1 cellular context compared by ENCODE assay signal in the genomic region with DNA sequence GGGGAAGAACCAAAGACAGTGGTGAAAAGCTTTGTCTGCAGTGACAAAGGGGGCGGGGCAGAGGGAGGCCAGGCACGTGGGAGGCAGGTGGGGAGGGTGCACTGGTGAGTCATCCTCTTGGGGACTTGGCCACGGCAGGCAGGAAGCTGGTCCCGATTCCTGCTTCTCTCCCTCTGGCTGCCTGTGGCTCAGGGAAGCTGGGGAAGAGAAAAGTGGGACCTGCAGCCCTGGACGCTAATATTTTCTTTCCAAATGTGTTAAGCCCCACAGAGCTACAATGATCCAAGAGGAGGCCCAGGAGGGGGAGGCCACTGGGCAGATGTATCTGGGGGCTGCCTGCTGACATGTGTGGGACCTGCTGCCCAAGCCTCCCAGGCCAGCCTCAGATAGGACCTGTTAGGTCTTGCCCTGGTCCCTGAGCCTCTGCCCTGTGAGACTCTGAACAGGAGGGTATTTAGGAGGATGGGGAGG.
TF ChIP-seq lines count a peak whose summit lies in the region.

No MANE protein-coding gene starts in this region.

TF ChIP-seq in K562, 482 proteins besides CTCF, POLR2A, EP300 and RAD21 (continued from another document and continues in another):
- no peak for TF ChIP-seq CREB3L1 (IDR thresholded peaks at IDR 0.05; ENCODE audit: borderline replicate concordance, low read depth)
- TF ChIP-seq, protein P1, sequence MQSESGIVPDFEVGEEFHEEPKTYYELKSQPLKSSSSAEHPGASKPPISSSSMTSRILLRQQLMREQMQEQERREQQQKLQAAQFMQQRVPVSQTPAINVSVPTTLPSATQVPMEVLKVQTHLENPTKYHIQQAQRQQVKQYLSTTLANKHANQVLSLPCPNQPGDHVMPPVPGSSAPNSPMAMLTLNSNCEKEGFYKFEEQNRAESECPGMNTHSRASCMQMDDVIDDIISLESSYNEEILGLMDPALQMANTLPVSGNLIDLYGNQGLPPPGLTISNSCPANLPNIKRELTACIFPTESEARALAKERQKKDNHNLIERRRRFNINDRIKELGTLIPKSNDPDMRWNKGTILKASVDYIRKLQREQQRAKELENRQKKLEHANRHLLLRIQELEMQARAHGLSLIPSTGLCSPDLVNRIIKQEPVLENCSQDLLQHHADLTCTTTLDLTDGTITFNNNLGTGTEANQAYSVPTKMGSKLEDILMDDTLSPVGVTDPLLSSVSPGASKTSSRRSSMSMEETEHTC (IDR thresholded peaks at IDR 0.05) = 0 out of 2 replicates have a peak, but pooled peaks have one; percentile 36
- peak; percentile 72; the same call in 1 of the 2 replicates for TF ChIP-seq SOX6 (IDR thresholded peaks at IDR 0.05)
- TF ChIP-seq, protein P2, sequence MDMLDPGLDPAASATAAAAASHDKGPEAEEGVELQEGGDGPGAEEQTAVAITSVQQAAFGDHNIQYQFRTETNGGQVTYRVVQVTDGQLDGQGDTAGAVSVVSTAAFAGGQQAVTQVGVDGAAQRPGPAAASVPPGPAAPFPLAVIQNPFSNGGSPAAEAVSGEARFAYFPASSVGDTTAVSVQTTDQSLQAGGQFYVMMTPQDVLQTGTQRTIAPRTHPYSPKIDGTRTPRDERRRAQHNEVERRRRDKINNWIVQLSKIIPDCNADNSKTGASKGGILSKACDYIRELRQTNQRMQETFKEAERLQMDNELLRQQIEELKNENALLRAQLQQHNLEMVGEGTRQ (CRISPR knock-in tag; IDR thresholded peaks at IDR 0.05) = peak; percentile 75
- TF ChIP-seq MAZ (CRISPR knock-in tag; conservative IDR thresholded peaks at IDR 0.05 in 1 of 2, IDR thresholded peaks at IDR 0.05 in 1 of 2) = peak; percentile 65 to 70; a peak in 3 of 4 replicates
- TF ChIP-seq NR2F6 (CRISPR knock-in tag; IDR thresholded peaks at IDR 0.05) = no peak
- TF ChIP-seq RFX7 (CRISPR knock-in tag; IDR thresholded peaks at IDR 0.05) = no peak
- TF ChIP-seq, protein P3, sequence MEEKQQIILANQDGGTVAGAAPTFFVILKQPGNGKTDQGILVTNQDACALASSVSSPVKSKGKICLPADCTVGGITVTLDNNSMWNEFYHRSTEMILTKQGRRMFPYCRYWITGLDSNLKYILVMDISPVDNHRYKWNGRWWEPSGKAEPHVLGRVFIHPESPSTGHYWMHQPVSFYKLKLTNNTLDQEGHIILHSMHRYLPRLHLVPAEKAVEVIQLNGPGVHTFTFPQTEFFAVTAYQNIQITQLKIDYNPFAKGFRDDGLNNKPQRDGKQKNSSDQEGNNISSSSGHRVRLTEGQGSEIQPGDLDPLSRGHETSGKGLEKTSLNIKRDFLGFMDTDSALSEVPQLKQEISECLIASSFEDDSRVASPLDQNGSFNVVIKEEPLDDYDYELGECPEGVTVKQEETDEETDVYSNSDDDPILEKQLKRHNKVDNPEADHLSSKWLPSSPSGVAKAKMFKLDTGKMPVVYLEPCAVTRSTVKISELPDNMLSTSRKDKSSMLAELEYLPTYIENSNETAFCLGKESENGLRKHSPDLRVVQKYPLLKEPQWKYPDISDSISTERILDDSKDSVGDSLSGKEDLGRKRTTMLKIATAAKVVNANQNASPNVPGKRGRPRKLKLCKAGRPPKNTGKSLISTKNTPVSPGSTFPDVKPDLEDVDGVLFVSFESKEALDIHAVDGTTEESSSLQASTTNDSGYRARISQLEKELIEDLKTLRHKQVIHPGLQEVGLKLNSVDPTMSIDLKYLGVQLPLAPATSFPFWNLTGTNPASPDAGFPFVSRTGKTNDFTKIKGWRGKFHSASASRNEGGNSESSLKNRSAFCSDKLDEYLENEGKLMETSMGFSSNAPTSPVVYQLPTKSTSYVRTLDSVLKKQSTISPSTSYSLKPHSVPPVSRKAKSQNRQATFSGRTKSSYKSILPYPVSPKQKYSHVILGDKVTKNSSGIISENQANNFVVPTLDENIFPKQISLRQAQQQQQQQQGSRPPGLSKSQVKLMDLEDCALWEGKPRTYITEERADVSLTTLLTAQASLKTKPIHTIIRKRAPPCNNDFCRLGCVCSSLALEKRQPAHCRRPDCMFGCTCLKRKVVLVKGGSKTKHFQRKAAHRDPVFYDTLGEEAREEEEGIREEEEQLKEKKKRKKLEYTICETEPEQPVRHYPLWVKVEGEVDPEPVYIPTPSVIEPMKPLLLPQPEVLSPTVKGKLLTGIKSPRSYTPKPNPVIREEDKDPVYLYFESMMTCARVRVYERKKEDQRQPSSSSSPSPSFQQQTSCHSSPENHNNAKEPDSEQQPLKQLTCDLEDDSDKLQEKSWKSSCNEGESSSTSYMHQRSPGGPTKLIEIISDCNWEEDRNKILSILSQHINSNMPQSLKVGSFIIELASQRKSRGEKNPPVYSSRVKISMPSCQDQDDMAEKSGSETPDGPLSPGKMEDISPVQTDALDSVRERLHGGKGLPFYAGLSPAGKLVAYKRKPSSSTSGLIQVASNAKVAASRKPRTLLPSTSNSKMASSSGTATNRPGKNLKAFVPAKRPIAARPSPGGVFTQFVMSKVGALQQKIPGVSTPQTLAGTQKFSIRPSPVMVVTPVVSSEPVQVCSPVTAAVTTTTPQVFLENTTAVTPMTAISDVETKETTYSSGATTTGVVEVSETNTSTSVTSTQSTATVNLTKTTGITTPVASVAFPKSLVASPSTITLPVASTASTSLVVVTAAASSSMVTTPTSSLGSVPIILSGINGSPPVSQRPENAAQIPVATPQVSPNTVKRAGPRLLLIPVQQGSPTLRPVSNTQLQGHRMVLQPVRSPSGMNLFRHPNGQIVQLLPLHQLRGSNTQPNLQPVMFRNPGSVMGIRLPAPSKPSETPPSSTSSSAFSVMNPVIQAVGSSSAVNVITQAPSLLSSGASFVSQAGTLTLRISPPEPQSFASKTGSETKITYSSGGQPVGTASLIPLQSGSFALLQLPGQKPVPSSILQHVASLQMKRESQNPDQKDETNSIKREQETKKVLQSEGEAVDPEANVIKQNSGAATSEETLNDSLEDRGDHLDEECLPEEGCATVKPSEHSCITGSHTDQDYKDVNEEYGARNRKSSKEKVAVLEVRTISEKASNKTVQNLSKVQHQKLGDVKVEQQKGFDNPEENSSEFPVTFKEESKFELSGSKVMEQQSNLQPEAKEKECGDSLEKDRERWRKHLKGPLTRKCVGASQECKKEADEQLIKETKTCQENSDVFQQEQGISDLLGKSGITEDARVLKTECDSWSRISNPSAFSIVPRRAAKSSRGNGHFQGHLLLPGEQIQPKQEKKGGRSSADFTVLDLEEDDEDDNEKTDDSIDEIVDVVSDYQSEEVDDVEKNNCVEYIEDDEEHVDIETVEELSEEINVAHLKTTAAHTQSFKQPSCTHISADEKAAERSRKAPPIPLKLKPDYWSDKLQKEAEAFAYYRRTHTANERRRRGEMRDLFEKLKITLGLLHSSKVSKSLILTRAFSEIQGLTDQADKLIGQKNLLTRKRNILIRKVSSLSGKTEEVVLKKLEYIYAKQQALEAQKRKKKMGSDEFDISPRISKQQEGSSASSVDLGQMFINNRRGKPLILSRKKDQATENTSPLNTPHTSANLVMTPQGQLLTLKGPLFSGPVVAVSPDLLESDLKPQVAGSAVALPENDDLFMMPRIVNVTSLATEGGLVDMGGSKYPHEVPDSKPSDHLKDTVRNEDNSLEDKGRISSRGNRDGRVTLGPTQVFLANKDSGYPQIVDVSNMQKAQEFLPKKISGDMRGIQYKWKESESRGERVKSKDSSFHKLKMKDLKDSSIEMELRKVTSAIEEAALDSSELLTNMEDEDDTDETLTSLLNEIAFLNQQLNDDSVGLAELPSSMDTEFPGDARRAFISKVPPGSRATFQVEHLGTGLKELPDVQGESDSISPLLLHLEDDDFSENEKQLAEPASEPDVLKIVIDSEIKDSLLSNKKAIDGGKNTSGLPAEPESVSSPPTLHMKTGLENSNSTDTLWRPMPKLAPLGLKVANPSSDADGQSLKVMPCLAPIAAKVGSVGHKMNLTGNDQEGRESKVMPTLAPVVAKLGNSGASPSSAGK (IDR thresholded peaks at IDR 0.05) = 0 out of 2 replicates have a peak, but pooled peaks have one; percentile 47
- TF ChIP-seq ZNF561 (CRISPR knock-in tag; conservative IDR thresholded peaks at IDR 0.05) = no peak
- no peak for TF ChIP-seq ZNF408 (CRISPR knock-in tag; IDR thresholded peaks at IDR 0.05; ENCODE audit: low read depth)
- peak; percentile 55; the same call in 1 of the 2 replicates for TF ChIP-seq ARID1B (IDR thresholded peaks at IDR 0.05)
- TF ChIP-seq PYGO2 (tag; IDR thresholded peaks at IDR 0.05) = no peak
- TF ChIP-seq FOSL1 (tag; conservative IDR thresholded peaks at IDR 0.05) = peak; percentile 99
- TF ChIP-seq FOS (IDR thresholded peaks at IDR 0.05; ENCODE audit: extremely low read depth, insufficient read length) = peak; percentile 38
- TF ChIP-seq HDAC1 (IDR thresholded peaks at IDR 0.05) = peak in 1 of 2 experiments; percentile 38; a peak in 1 of 4 replicates
- TF ChIP-seq SMARCA4 (IDR thresholded peaks at IDR 0.05) = peak; percentile 42; the same call in 1 of the 2 replicates
- peak; percentile 77 for TF ChIP-seq MYC (IDR thresholded peaks at IDR 0.05; ENCODE audit: low read depth, low read length)
- TF ChIP-seq MYC (CRISPR knock-in tag; IDR thresholded peaks at IDR 0.05; ENCODE audit: borderline replicate concordance, low read depth) = no peak
- TF ChIP-seq ZNF830 (CRISPR knock-in tag; IDR thresholded peaks at IDR 0.05) = no peak
- TF ChIP-seq NCOA4 (IDR thresholded peaks at IDR 0.05; ENCODE audit: partially characterized antibody) = no peak
- TF ChIP-seq, protein P4, sequence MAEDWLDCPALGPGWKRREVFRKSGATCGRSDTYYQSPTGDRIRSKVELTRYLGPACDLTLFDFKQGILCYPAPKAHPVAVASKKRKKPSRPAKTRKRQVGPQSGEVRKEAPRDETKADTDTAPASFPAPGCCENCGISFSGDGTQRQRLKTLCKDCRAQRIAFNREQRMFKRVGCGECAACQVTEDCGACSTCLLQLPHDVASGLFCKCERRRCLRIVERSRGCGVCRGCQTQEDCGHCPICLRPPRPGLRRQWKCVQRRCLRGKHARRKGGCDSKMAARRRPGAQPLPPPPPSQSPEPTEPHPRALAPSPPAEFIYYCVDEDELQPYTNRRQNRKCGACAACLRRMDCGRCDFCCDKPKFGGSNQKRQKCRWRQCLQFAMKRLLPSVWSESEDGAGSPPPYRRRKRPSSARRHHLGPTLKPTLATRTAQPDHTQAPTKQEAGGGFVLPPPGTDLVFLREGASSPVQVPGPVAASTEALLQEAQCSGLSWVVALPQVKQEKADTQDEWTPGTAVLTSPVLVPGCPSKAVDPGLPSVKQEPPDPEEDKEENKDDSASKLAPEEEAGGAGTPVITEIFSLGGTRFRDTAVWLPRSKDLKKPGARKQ (CRISPR knock-in tag; IDR thresholded peaks at IDR 0.05) = no peak
- no peak for TF ChIP-seq SETDB1 (IDR thresholded peaks at IDR 0.05; ENCODE audit: low read length)
- TF ChIP-seq, protein P5, sequence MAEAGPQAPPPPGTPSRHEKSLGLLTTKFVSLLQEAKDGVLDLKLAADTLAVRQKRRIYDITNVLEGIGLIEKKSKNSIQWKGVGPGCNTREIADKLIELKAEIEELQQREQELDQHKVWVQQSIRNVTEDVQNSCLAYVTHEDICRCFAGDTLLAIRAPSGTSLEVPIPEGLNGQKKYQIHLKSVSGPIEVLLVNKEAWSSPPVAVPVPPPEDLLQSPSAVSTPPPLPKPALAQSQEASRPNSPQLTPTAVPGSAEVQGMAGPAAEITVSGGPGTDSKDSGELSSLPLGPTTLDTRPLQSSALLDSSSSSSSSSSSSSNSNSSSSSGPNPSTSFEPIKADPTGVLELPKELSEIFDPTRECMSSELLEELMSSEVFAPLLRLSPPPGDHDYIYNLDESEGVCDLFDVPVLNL (CRISPR knock-in tag; IDR thresholded peaks at IDR 0.05; ENCODE audit: low read depth) = no peak
- TF ChIP-seq TBP (optimal IDR thresholded peaks at IDR 0.05; ENCODE audit: low read depth, low read length) = no peak
- TF ChIP-seq ATF7 (IDR thresholded peaks at IDR 0.05) = peak; percentile 50; the same call in 1 of the 2 replicates
- TF ChIP-seq BHLHE40 (IDR thresholded peaks at IDR 0.05; ENCODE audit: low read length) = peak; percentile 96
- no peak for TF ChIP-seq HNRNPL (IDR thresholded peaks at IDR 0.05; ENCODE audit: low read depth, low read length)
- no peak for TF ChIP-seq PHTF2 (CRISPR knock-in tag; IDR thresholded peaks at IDR 0.05)
- TF ChIP-seq ZNF655 (CRISPR knock-in tag; IDR thresholded peaks at IDR 0.05) = no peak
- TF ChIP-seq MAFG (tag; conservative IDR thresholded peaks at IDR 0.05) = no peak
- TF ChIP-seq GABPB2 (CRISPR knock-in tag; conservative IDR thresholded peaks at IDR 0.05) = no peak
- TF ChIP-seq RAD51 (IDR thresholded peaks at IDR 0.05; ENCODE audit: borderline replicate concordance, low read depth) = peak; percentile 64
- no peak for TF ChIP-seq DDX20 (tag; IDR thresholded peaks at IDR 0.05; ENCODE audit: low read depth)
- peak; percentile 57; the same call in 1 of the 2 replicates for TF ChIP-seq SMARCE1 (IDR thresholded peaks at IDR 0.05)
- TF ChIP-seq JUN (IDR thresholded peaks at IDR 0.05; ENCODE audit: borderline replicate concordance, low read depth, low read length) = peak; percentile 95
- TF ChIP-seq JUN (CRISPR knock-in tag; IDR thresholded peaks at IDR 0.05; ENCODE audit: borderline replicate concordance) = no peak
- peak; percentile 98 for TF ChIP-seq JUND (IDR thresholded peaks at IDR 0.05; ENCODE audit: borderline replicate concordance, low read depth, low read length)
- peak; percentile 98; the same call in 2 of the 3 replicates for TF ChIP-seq JUND (tag; IDR thresholded peaks at IDR 0.05; ENCODE audit: borderline replicate concordance, low read depth, low read length)
- no peak for TF ChIP-seq GATA2 (CRISPR knock-in tag; IDR thresholded peaks at IDR 0.05)
- TF ChIP-seq ZNF740 (CRISPR knock-in tag; IDR thresholded peaks at IDR 0.05) = no peak
- TF ChIP-seq ZNF740 (tag; IDR thresholded peaks at IDR 0.05) = no peak
- no peak for TF ChIP-seq ZNF239 (CRISPR knock-in tag; IDR thresholded peaks at IDR 0.05)
